ENCODE assay signal across 26 cellular contexts in the genomic region with DNA sequence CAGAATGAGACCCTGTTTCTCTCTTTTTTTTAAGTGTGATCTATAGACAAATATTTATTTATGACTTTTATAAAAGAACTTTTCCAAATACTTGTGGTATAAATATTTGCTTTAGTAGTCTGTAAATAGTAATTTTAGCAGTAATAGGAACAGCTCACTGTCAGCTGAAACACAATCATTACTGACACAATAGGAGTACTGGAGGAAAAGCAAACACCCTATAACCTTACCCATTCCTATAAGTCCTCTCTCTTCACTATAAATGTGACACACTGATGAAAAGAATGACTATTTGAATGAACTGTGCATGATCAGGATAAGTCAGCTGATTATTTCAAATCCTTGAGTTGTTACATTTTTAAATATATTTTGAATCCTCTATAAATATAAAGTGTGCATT.
"Had no signal": no experiment of that assay in that cellular context is flagged by ENCODE, and none has a peak within 500 bp of the region (broad histone marks: within the 10 kb centered on the region; RNA-seq: fewer than 3 reads in every experiment).

No MANE protein-coding gene starts in this region.

- H3K36me3 ChIP-seq: breast epithelium, colonic mucosa, esophagus squamous epithelium, gastrocnemius medialis, neural progenitor cell, sigmoid colon, stomach, suprapubic skin, tibial nerve, WERI-Rb-1 had no signal

- H3K27ac ChIP-seq: breast epithelium, colonic mucosa, dorsolateral prefrontal cortex, esophagus squamous epithelium, gastrocnemius medialis, neural progenitor cell, sigmoid colon, stomach, suprapubic skin, tibial nerve, WERI-Rb-1 had no signal

- H3K9ac ChIP-seq: neural progenitor cell had no signal

- DNase-seq: activated CD8-positive, alpha-beta memory T cell treated with anti-CD3 and anti-CD28 coated beads for 24 hours; activated CD8-positive, alpha-beta memory T cell treated with anti-CD3 and anti-CD28 coated beads, Interleukin-2, amount 50 U/mL, for 4 hours; activated naive CD4-positive, alpha-beta T cell; activated naive CD8-positive, alpha-beta T cell treated with anti-CD3 and anti-CD28 coated beads for 36 hours; activated T-cell treated with anti-CD3 and anti-CD28 coated beads, Interleukin-2, amount 50 U/mL, for 24 hours; colonic mucosa; dorsolateral prefrontal cortex; effector memory CD8-positive, alpha-beta T cell; esophagus squamous epithelium; gastrocnemius medialis; hippocampal formation; kidney glomerular epithelial cell; left ventricle myocardium superior; mammary epithelial cell; naive thymus-derived CD8-positive, alpha-beta T cell; sigmoid colon; stimulated activated CD4-positive, alpha-beta T cell treated with anti-CD3 and anti-CD28 coated beads, Interleukin-15, amount 100 ng/mL, for 24 hours; stomach; WERI-Rb-1 had no signal

- H3K4me3 ChIP-seq: breast epithelium, colonic mucosa, dorsolateral prefrontal cortex, esophagus squamous epithelium, gastrocnemius medialis, neural progenitor cell, sigmoid colon, smooth muscle cell, stomach, suprapubic skin, tibial nerve had no signal

- H3K9me3 ChIP-seq: breast epithelium, colonic mucosa, esophagus squamous epithelium, sigmoid colon, suprapubic skin, tibial nerve had no signal

- H3K4me1 ChIP-seq: breast epithelium, colonic mucosa, esophagus squamous epithelium, gastrocnemius medialis, neural progenitor cell, sigmoid colon, stomach, suprapubic skin, tibial nerve had no signal

- H3K27me3 ChIP-seq: breast epithelium, colonic mucosa, dorsolateral prefrontal cortex, esophagus squamous epithelium, gastrocnemius medialis, neural progenitor cell, sigmoid colon, stomach, suprapubic skin, tibial nerve had no signal

- H2AFZ ChIP-seq: neural progenitor cell had no signal

- H3K4me2 ChIP-seq: neural progenitor cell, smooth muscle cell had no signal

- ATAC-seq: activated T-helper 17 cell treated with anti-CD3 and anti-CD28 coated beads, Interleukin-2, amount 50 U/mL, for 72 hours; effector memory CD8-positive, alpha-beta T cell; gastrocnemius medialis; left ventricle myocardium superior; naive thymus-derived CD8-positive, alpha-beta T cell; stimulated activated memory B cell treated with anti-CD40 and anti-IgM and Interleukin-4, amounts not matched to agents 10 μg/mL and 1 μg/mL and 100 μg/mL, for 72 hours had no signal
